Comparison of ENCODE assay signal across 1 cellular context in the genomic region with DNA sequence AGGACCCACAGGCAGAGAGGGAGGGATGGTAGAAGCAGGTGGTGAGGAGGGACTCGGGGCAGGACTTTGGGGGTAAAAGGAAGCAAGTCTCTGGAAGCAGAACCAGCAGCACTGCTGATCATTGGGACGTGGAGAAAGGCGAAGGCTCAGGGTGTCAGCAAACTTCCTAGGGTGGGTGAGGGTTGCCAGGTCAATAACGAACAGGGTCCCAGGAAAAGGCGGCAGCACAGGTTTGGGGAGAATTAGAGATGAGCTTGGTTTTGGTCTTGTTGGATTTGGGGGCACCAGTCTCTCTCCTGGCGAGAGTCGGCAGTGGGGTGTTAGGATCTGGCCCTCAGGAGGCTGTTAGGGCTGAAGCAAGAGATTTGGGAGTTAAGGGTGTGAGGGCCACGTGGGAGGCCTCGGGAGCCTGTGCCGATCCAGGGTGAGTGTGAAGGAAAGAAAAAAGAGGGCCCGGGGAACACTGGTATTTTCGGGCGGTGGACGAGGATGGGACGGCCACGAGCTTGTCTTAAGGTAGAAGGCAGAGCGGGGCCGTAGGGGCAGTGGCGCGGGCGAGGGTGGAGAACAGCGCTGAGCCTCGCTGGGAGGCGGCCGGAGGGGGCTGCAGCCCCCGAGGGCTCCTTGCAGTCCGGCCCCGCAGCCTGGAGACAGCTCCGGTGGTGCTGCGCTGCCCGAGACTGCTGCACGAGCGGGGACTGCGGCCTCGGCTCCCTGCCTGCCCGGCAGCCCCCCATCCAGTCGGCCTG.
TF ChIP-seq lines count a peak whose summit lies in the region.

No MANE protein-coding gene starts in this region.

TF ChIP-seq in endothelial cell of umbilical vein, 7 proteins besides CTCF, POLR2A, EP300 and RAD21:
- TF ChIP-seq EZH2 (IDR thresholded peaks at IDR 0.05; ENCODE audit: borderline replicate concordance, low read depth, low read length, severe bottlenecking) (no peak), MYC (IDR thresholded peaks at IDR 0.05; ENCODE audit: low read depth, low read length) (no peak), POLR2AphosphoS5 (IDR thresholded peaks at IDR 0.05; ENCODE audit: insufficient read depth, low read depth, low read length) (no peak), JUN (IDR thresholded peaks at IDR 0.05; ENCODE audit: borderline replicate concordance, insufficient read depth, insufficient read length, low read depth) (no peak), GATA2 (IDR thresholded peaks at IDR 0.05; ENCODE audit: insufficient read depth, insufficient read length, low read depth, low read length) (no peak), FOS (IDR thresholded peaks at IDR 0.05; ENCODE audit: borderline replicate concordance, insufficient read depth, low read length) (no peak)
- TF ChIP-seq, protein P1, sequence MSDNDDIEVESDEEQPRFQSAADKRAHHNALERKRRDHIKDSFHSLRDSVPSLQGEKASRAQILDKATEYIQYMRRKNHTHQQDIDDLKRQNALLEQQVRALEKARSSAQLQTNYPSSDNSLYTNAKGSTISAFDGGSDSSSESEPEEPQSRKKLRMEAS (IDR thresholded peaks at IDR 0.05; ENCODE audit: insufficient read depth, insufficient read length): no peak
